14 cellular contexts compared by ENCODE assay signal in the genomic region with DNA sequence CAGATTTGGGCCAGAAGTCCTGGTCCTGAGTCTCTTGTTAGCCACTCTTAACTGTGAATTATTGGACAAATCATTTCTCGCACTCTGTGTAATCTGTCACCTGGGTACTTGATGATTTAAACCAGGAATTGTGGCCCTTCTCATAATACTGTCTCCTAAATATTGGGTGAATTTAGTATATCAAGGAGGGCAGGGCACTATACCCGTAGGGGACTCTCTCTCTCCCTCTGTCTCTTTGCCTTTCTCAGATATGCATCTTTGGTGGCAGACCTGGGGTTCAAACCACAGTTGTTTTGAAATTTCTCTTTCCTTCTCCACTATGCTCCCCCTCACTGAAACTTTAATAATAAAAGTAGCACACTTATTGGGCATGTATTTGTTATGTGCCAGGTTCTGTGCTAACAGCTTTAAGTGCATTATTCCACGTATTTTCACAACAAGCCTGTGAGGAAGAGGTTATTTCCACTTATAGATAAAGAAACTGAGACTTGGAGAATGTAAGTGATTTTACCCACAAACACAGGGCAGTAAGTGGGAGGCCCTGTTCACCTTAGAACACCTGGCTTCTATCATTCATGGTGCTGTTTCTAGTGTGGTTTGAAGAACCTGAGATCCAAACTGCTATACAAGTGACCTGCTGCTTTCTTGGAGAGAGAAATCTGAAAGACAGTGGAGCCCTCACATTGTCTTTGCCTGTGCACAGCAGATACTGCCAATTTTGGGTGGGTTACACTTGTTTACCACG. TPM values are rescaled to one million over a fixed set of nuclear protein-coding genes. Genes with fewer than 3 reads are reported as not detected.
DNase-seq lines count a peak whose midpoint lies in the region; ATAC-seq, FAIRE-seq and TF ChIP-seq lines count a peak whose summit lies in the region.
"Had no signal": no experiment of that assay in that cellular context is flagged by ENCODE, and none has a peak within 500 bp of the region (broad histone marks: within the 10 kb centered on the region; RNA-seq: fewer than 3 reads in every experiment).

No MANE protein-coding gene starts in this region.

- peaks cover 11% of the 10 kb centered on the region for H3K36me3 Mint-ChIP-seq in activated T-cell treated with anti-CD3 and anti-CD28 coated beads, Interleukin-2, amount 50 U/mL, for 4 hours (ENCODE audit: insufficient read depth)
- peaks cover 16% of the 10 kb centered on the region for H3K36me3 Mint-ChIP-seq in activated naive CD8-positive, alpha-beta T cell treated with anti-CD3 and anti-CD28 coated beads, Interleukin-2, amount 50 U/mL, for 24 hours (ENCODE audit: low read depth)
- peaks cover 16% of the 10 kb centered on the region for H3K36me3 Mint-ChIP-seq in stimulated activated memory B cell treated with anti-CD40 and anti-IgM and Interleukin-4, amounts not matched to agents 10 μg/mL and 1 μg/mL and 100 μg/mL, for 72 hours

- H3K4me3 Mint-ChIP-seq in activated T-cell treated with anti-CD3 and anti-CD28 coated beads, Interleukin-2, amount 50 U/mL, for 4 hours, result peak overlapping the region; percentile 19
- H3K4me3 Mint-ChIP-seq in activated naive CD8-positive, alpha-beta T cell treated with anti-CD3 and anti-CD28 coated beads, Interleukin-2, amount 50 U/mL, for 24 hours, result no peak overlapping the region
- H3K4me3 Mint-ChIP-seq in stimulated activated memory B cell treated with anti-CD40 and anti-IgM and Interleukin-4, amounts not matched to agents 10 μg/mL and 1 μg/mL and 100 μg/mL, for 72 hours, result no peak overlapping the region

- peak overlapping the region; percentile 63 for H3K27ac Mint-ChIP-seq in activated naive CD8-positive, alpha-beta T cell treated with anti-CD3 and anti-CD28 coated beads, Interleukin-2, amount 50 U/mL, for 24 hours
- peak overlapping the region; percentile 67 for H3K27ac Mint-ChIP-seq in stimulated activated memory B cell treated with anti-CD40 and anti-IgM and Interleukin-4, amounts not matched to agents 10 μg/mL and 1 μg/mL and 100 μg/mL, for 72 hours

- H3K4me3 ChIP-seq in foreskin fibroblast (ENCODE audit: low read depth in 1 of 2, low read length in 2 of 2), result no peak overlapping the region
- H3K4me3 ChIP-seq: colonic mucosa, right lobe of liver had no signal

- no peaks in the 10 kb centered on the region for H3K9me3 Mint-ChIP-seq in activated T-cell treated with anti-CD3 and anti-CD28 coated beads, Interleukin-2, amount 50 U/mL, for 4 hours
- H3K9me3 Mint-ChIP-seq in activated naive CD8-positive, alpha-beta T cell treated with anti-CD3 and anti-CD28 coated beads, Interleukin-2, amount 50 U/mL, for 24 hours, result no peaks in the 10 kb centered on the region
- H3K9me3 Mint-ChIP-seq in stimulated activated memory B cell treated with anti-CD40 and anti-IgM and Interleukin-4, amounts not matched to agents 10 μg/mL and 1 μg/mL and 100 μg/mL, for 72 hours, result no peaks in the 10 kb centered on the region

- no peaks in the 10 kb centered on the region for H3K27me3 Mint-ChIP-seq in activated T-cell treated with anti-CD3 and anti-CD28 coated beads, Interleukin-2, amount 50 U/mL, for 4 hours (ENCODE audit: low read depth)
- H3K27me3 Mint-ChIP-seq in activated naive CD8-positive, alpha-beta T cell treated with anti-CD3 and anti-CD28 coated beads, Interleukin-2, amount 50 U/mL, for 24 hours, result no peaks in the 10 kb centered on the region
- H3K27me3 Mint-ChIP-seq in stimulated activated memory B cell treated with anti-CD40 and anti-IgM and Interleukin-4, amounts not matched to agents 10 μg/mL and 1 μg/mL and 100 μg/mL, for 72 hours, result no peaks in the 10 kb centered on the region

- TF ChIP-seq CTCF in foreskin fibroblast (IDR thresholded peaks at IDR 0.05; ENCODE audit: low read depth, low read length), result no peak

- H3K4me1 Mint-ChIP-seq in activated T-cell treated with anti-CD3 and anti-CD28 coated beads, Interleukin-2, amount 50 U/mL, for 4 hours (ENCODE audit: low read depth), result peaks cover 59% of the 10 kb centered on the region
- peaks cover 46% of the 10 kb centered on the region for H3K4me1 Mint-ChIP-seq in activated naive CD8-positive, alpha-beta T cell treated with anti-CD3 and anti-CD28 coated beads, Interleukin-2, amount 50 U/mL, for 24 hours
- H3K4me1 Mint-ChIP-seq in stimulated activated memory B cell treated with anti-CD40 and anti-IgM and Interleukin-4, amounts not matched to agents 10 μg/mL and 1 μg/mL and 100 μg/mL, for 72 hours, result peaks cover 40% of the 10 kb centered on the region

- FAIRE-seq in RCC 7860 (lab: Jason Lieb, UNC), result no peak

- ATAC-seq in activated T-cell treated with anti-CD3 and anti-CD28 coated beads, Interleukin-2, amount 50 U/mL, for 4 hours, result peak in 1 of 2 donors; percentile 44
- ATAC-seq in HG02885 (IDR thresholded peaks at IDR 0.05; ENCODE audit: poor library complexity, unreplicated experiment), result peak; percentile 43
- peak; percentile 59 for ATAC-seq in activated naive CD8-positive, alpha-beta T cell treated with anti-CD3 and anti-CD28 coated beads, Interleukin-2, amount 50 U/mL, for 24 hours
- ATAC-seq in stimulated activated memory B cell treated with anti-CD40 and anti-IgM and Interleukin-4, amounts not matched to agents 10 μg/mL and 1 μg/mL and 100 μg/mL, for 72 hours, result no peak

- DNase-seq in activated T-cell treated with anti-CD3 and anti-CD28 coated beads, Interleukin-2, amount 50 U/mL, for 4 hours, result no peak
- no peak for DNase-seq in activated T-cell treated with anti-CD3 and anti-CD28 coated beads for 4 hours
- no peak for DNase-seq in activated naive CD8-positive, alpha-beta T cell treated with anti-CD3 and anti-CD28 coated beads, Interleukin-2, amount 50 U/mL, for 24 hours
- DNase-seq in islet precursor cell, result no peak
- no peak for DNase-seq in foreskin fibroblast
- DNase-seq in RCC 7860 (ENCODE audit: low spot score), result no peak
- DNase-seq: activated effector memory CD4-positive, alpha-beta T cell treated with Interleukin-2 at 50 U/mL for 16 hours; colonic mucosa; GDM1; NCI-H146; right lobe of liver; T1000 had no signal

RNA-seq across cellular contexts. Expression of gene FAS, which starts 11.8 kb away (rescaled TPM):
- total RNA-seq in activated T-cell treated with anti-CD3 and anti-CD28 coated beads, Interleukin-2, amount 50 U/mL, for 4 hours, result 10 to 100 TPM; 23.0 to 31.9 (median 30.1) TPM

RNA-seq across cellular contexts. Expression of gene ACTA2, which starts 49.8 kb away (rescaled TPM):
- total RNA-seq in activated T-cell treated with anti-CD3 and anti-CD28 coated beads, Interleukin-2, amount 50 U/mL, for 4 hours, result 1 to 10 TPM; 2.6 to 4.1 (median 2.6) TPM
